In genomic region chr7:93945756-93946540, GRCh38 we compare ENCODE assay signal across 1 cellular context.
TF ChIP-seq lines count a peak whose summit lies in the region.

No MANE protein-coding gene starts in this region.

TF ChIP-seq in K562, 482 proteins besides CTCF, POLR2A, EP300 and RAD21 (continued from another document and continues in another):
- no peak for TF ChIP-seq HINFP (tag; conservative IDR thresholded peaks at IDR 0.05; ENCODE audit: low read depth)
- TF ChIP-seq HMGN3 (IDR thresholded peaks at IDR 0.05; ENCODE audit: borderline replicate concordance, extremely low read depth, insufficient read length, low read depth, low read length), result no peak
- TF ChIP-seq PTBP1 (IDR thresholded peaks at IDR 0.05; ENCODE audit: low read depth, low read length), result no peak
- TF ChIP-seq PHB2 (IDR thresholded peaks at IDR 0.05; ENCODE audit: low read depth), result no peak
- no peak for TF ChIP-seq ZNF830 (CRISPR knock-in tag; IDR thresholded peaks at IDR 0.05)
- TF ChIP-seq, protein P1, sequence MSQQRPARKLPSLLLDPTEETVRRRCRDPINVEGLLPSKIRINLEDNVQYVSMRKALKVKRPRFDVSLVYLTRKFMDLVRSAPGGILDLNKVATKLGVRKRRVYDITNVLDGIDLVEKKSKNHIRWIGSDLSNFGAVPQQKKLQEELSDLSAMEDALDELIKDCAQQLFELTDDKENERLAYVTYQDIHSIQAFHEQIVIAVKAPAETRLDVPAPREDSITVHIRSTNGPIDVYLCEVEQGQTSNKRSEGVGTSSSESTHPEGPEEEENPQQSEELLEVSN (IDR thresholded peaks at IDR 0.05; ENCODE audit: borderline replicate concordance in 1 of 2, extremely low read depth in 1 of 2, insufficient read depth in 1 of 2, insufficient read length in 1 of 2, low read depth in 1 of 2, low read length in 1 of 2, poor library complexity in 1 of 2, severe bottlenecking in 1 of 2), result no peak
- no peak for TF ChIP-seq CHD4 (IDR thresholded peaks at IDR 0.05; ENCODE audit: insufficient read depth, insufficient replicate concordance, low read depth, low read length, poor library complexity, severe bottlenecking)
- TF ChIP-seq ZBTB26 (CRISPR knock-in tag; IDR thresholded peaks at IDR 0.05), result no peak
- no peak for TF ChIP-seq CBX2 (IDR thresholded peaks at IDR 0.05; ENCODE audit: insufficient read depth, low read length, poor library complexity, severe bottlenecking)
- TF ChIP-seq PHF8 (IDR thresholded peaks at IDR 0.05; ENCODE audit: borderline replicate concordance, low read length), result no peak
- no peak for TF ChIP-seq HMG20A (CRISPR knock-in tag; conservative IDR thresholded peaks at IDR 0.05)
- no peak for TF ChIP-seq CHD7 (IDR thresholded peaks at IDR 0.05; ENCODE audit: low read depth, low read length)
- peak; percentile 47; the same call in 1 of the 2 replicates for TF ChIP-seq DMBX1 (CRISPR knock-in tag; IDR thresholded peaks at IDR 0.05; ENCODE audit: borderline replicate concordance)
- TF ChIP-seq ZNF224 (CRISPR knock-in tag; IDR thresholded peaks at IDR 0.05), result no peak
- no peak for TF ChIP-seq TAF9B (IDR thresholded peaks at IDR 0.05; ENCODE audit: partially characterized antibody)
- TF ChIP-seq, protein P2, sequence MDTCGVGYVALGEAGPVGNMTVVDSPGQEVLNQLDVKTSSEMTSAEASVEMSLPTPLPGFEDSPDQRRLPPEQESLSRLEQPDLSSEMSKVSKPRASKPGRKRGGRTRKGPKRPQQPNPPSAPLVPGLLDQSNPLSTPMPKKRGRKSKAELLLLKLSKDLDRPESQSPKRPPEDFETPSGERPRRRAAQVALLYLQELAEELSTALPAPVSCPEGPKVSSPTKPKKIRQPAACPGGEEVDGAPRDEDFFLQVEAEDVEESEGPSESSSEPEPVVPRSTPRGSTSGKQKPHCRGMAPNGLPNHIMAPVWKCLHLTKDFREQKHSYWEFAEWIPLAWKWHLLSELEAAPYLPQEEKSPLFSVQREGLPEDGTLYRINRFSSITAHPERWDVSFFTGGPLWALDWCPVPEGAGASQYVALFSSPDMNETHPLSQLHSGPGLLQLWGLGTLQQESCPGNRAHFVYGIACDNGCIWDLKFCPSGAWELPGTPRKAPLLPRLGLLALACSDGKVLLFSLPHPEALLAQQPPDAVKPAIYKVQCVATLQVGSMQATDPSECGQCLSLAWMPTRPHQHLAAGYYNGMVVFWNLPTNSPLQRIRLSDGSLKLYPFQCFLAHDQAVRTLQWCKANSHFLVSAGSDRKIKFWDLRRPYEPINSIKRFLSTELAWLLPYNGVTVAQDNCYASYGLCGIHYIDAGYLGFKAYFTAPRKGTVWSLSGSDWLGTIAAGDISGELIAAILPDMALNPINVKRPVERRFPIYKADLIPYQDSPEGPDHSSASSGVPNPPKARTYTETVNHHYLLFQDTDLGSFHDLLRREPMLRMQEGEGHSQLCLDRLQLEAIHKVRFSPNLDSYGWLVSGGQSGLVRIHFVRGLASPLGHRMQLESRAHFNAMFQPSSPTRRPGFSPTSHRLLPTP (IDR thresholded peaks at IDR 0.05; ENCODE audit: borderline replicate concordance, extremely low read depth, insufficient read length), result no peak
- peak; percentile 37; the same call in 1 of the 2 replicates for TF ChIP-seq FOXM1 (IDR thresholded peaks at IDR 0.05; ENCODE audit: low read depth)
- no peak for TF ChIP-seq FOXM1 (CRISPR knock-in tag; IDR thresholded peaks at IDR 0.05; ENCODE audit: low read depth)
- no peak for TF ChIP-seq MYBL2 (IDR thresholded peaks at IDR 0.05; ENCODE audit: low read depth)
- TF ChIP-seq MYBL2 (CRISPR knock-in tag; IDR thresholded peaks at IDR 0.05; ENCODE audit: borderline replicate concordance), result no peak
- TF ChIP-seq, protein P3, sequence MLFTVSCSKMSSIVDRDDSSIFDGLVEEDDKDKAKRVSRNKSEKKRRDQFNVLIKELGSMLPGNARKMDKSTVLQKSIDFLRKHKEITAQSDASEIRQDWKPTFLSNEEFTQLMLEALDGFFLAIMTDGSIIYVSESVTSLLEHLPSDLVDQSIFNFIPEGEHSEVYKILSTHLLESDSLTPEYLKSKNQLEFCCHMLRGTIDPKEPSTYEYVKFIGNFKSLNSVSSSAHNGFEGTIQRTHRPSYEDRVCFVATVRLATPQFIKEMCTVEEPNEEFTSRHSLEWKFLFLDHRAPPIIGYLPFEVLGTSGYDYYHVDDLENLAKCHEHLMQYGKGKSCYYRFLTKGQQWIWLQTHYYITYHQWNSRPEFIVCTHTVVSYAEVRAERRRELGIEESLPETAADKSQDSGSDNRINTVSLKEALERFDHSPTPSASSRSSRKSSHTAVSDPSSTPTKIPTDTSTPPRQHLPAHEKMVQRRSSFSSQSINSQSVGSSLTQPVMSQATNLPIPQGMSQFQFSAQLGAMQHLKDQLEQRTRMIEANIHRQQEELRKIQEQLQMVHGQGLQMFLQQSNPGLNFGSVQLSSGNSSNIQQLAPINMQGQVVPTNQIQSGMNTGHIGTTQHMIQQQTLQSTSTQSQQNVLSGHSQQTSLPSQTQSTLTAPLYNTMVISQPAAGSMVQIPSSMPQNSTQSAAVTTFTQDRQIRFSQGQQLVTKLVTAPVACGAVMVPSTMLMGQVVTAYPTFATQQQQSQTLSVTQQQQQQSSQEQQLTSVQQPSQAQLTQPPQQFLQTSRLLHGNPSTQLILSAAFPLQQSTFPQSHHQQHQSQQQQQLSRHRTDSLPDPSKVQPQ (CRISPR knock-in tag; IDR thresholded peaks at IDR 0.05; ENCODE audit: borderline replicate concordance), result no peak
- no peak for TF ChIP-seq NR2F6 (CRISPR knock-in tag; IDR thresholded peaks at IDR 0.05)
- no peak for TF ChIP-seq DACH1 (IDR thresholded peaks at IDR 0.05; ENCODE audit: partially characterized antibody)
- TF ChIP-seq ZNF79 (CRISPR knock-in tag; IDR thresholded peaks at IDR 0.05; ENCODE audit: low read depth), result no peak
- peak; percentile 26; the same call in 1 of the 2 replicates for TF ChIP-seq CXXC5 (CRISPR knock-in tag; IDR thresholded peaks at IDR 0.05)
- TF ChIP-seq ZNF253 (CRISPR knock-in tag; conservative IDR thresholded peaks at IDR 0.05), result no peak
- 0 out of 2 replicates have a peak, but pooled peaks have one; percentile 48 for TF ChIP-seq SOX6 (IDR thresholded peaks at IDR 0.05)
- TF ChIP-seq, protein P4, sequence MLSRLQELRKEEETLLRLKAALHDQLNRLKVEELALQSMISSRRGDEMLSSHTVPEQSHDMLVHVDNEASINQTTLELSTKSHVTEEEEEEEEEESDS (CRISPR knock-in tag; IDR thresholded peaks at IDR 0.05), result no peak
- TF ChIP-seq, protein P5, sequence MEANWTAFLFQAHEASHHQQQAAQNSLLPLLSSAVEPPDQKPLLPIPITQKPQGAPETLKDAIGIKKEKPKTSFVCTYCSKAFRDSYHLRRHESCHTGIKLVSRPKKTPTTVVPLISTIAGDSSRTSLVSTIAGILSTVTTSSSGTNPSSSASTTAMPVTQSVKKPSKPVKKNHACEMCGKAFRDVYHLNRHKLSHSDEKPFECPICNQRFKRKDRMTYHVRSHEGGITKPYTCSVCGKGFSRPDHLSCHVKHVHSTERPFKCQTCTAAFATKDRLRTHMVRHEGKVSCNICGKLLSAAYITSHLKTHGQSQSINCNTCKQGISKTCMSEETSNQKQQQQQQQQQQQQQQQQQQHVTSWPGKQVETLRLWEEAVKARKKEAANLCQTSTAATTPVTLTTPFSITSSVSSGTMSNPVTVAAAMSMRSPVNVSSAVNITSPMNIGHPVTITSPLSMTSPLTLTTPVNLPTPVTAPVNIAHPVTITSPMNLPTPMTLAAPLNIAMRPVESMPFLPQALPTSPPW (CRISPR knock-in tag; IDR thresholded peaks at IDR 0.05), result peak; percentile 5; the same call in 1 of the 2 replicates
- TF ChIP-seq ZNF766 (CRISPR knock-in tag; conservative IDR thresholded peaks at IDR 0.05), result no peak
- no peak for TF ChIP-seq ZNF146 (CRISPR knock-in tag; IDR thresholded peaks at IDR 0.05; ENCODE audit: unreplicated experiment)
- 0 out of 2 replicates have a peak, but pooled peaks have one; percentile 23 for TF ChIP-seq L3MBTL2 (IDR thresholded peaks at IDR 0.05)
- TF ChIP-seq ZNF347 (CRISPR knock-in tag; IDR thresholded peaks at IDR 0.05; ENCODE audit: low read depth), result no peak
- no peak for TF ChIP-seq LCOR (CRISPR knock-in tag; IDR thresholded peaks at IDR 0.05)
- no peak for TF ChIP-seq NR4A1 (CRISPR knock-in tag; IDR thresholded peaks at IDR 0.05)
- TF ChIP-seq NR4A1 (tag; IDR thresholded peaks at IDR 0.05), result no peak
- TF ChIP-seq PCBP1 (IDR thresholded peaks at IDR 0.05; ENCODE audit: low read depth, low read length, poor library complexity, severe bottlenecking), result no peak
- no peak for TF ChIP-seq ZNF436 (CRISPR knock-in tag; IDR thresholded peaks at IDR 0.05)
- TF ChIP-seq PPARD (CRISPR knock-in tag; IDR thresholded peaks at IDR 0.05), result no peak
- no peak for TF ChIP-seq COPS2 (conservative IDR thresholded peaks at IDR 0.05)
- no peak for TF ChIP-seq TRIM24 (IDR thresholded peaks at IDR 0.05)
